1 cellular context compared by ENCODE assay signal in genomic region chr7:150329331-150330106, GRCh38.
TF ChIP-seq lines count a peak whose summit lies in the region.

No MANE protein-coding gene starts in this region.

TF ChIP-seq in HepG2, 621 proteins besides CTCF, POLR2A, EP300 and RAD21:
- TF ChIP-seq ZNF382 (CRISPR knock-in tag; IDR thresholded peaks at IDR 0.05; ENCODE audit: borderline replicate concordance) (no peak), ZNF543 (CRISPR knock-in tag; IDR thresholded peaks at IDR 0.05) (no peak), RBM39 (IDR thresholded peaks at IDR 0.05; ENCODE audit: low read depth, low read length, poor library complexity, severe bottlenecking) (no peak), NONO (IDR thresholded peaks at IDR 0.05) (no peak), NONO (CRISPR knock-in tag; conservative IDR thresholded peaks at IDR 0.05) (no peak), POLR2G (IDR thresholded peaks at IDR 0.05; ENCODE audit: low read depth, low read length) (peak; percentile 39), RBFOX2 (IDR thresholded peaks at IDR 0.05; ENCODE audit: low read depth, low read length) (peak; percentile 64)
